In the genomic region with DNA sequence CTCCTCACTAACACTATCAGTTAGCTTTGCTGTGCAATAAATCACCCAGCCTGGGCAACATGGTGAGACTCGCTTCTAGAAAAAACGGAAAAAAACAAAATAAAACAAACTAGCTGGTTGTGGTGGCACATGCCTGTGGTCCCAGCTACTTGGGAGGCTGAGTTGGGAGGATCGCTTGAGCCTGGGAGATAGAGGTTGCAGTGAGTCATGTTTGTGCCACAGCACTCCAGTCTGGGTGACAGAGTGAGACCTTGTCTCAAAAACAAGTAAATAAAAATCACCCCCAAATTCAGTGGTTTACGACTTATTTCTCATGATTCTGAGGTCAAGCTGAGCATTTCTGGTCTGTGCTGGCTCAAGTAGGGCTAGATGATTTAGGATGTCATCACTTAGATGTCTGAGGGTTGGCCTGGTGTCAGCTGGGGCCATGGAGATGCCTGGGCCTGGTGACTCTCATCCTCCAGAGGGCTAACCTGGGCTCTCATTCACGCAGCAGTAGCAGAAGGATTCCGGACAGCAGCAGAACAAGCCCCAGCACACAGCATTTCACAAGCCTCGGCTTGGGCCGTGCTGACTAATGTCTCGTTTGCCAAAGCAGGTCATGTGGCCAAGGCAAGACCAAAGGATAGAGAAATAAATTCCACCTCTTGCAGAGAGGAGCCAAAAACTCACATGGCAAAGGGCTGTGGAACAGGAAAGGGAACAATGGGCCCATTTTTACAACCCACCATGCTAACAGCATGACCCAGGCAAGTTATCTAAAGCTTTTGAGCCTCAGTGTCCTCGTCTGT, we compare ENCODE assay signal across 8 cellular contexts. TPM values are rescaled to one million over a fixed set of nuclear protein-coding genes. Genes with fewer than 3 reads are reported as not detected.
DNase-seq lines count a peak whose midpoint lies in the region; ATAC-seq, FAIRE-seq and TF ChIP-seq lines count a peak whose summit lies in the region.

No MANE protein-coding gene starts in this region.

- no peak overlapping the region for H3K27ac ChIP-seq in Panc1 (ENCODE audit: low read length)

- no peaks in the 10 kb centered on the region; the same call in 1 of the 2 replicates for H3K4me1 ChIP-seq in Panc1 (ENCODE audit: control insufficient read depth, insufficient read depth, low read length)

- no peaks in the 10 kb centered on the region for H3K27me3 ChIP-seq in Panc1 (ENCODE audit: control insufficient read depth, insufficient read depth, low read length)

- TF ChIP-seq CTCF in Panc1 (IDR thresholded peaks at IDR 0.05) (no peak), omental fat pad (IDR thresholded peaks at IDR 0.05) (no peak)

- DNase-seq in Ammon's horn (ENCODE audit: low spot score), result peak; percentile 72
- DNase-seq in Panc1 (ENCODE audit: low read depth, low spot score), result no peak
- DNase-seq in fibroblast of peridontal ligament (ENCODE audit: extremely low read depth), result peak; percentile 80
- peak; percentile 26 for DNase-seq in omental fat pad (ENCODE audit: low spot score)
- DNase-seq in activated T-helper 2 cell treated with anti-CD3 and anti-CD28 coated beads, Interferon-gamma antibody, Interleukin-2, Interleukin-4, amounts not matched to agents 10 μg/mL and 5 μg/mL and 100 μg/mL, durations not matched to agents 14 hours and 24 hours and 36 hours (ENCODE audit: low spot score), result no peak
- no peak for DNase-seq in GM12891 (ENCODE audit: insufficient read length, low spot score)
- no peak for DNase-seq in T-helper 17 cell

- TF ChIP-seq POLR2A in GM12891 (IDR thresholded peaks at IDR 0.05; ENCODE audit: low read depth, low read length), result no peak

- ATAC-seq in Panc1 (peak; percentile 57), omental fat pad (ENCODE audit: low FRiP score) (peak; percentile 71), HG03025 (IDR thresholded peaks at IDR 0.05; ENCODE audit: low FRiP score, unreplicated experiment) (no peak), T-helper 17 cell (no peak)

- H3K4me3 ChIP-seq in Panc1 (ENCODE audit: low read depth in 2 of 2, low read length in 2 of 2), result no peak overlapping the region

- no peak for FAIRE-seq in GM12891 (lab: Jason Lieb, UNC)

- H3K9me3 ChIP-seq in Panc1 (ENCODE audit: control insufficient read depth, insufficient read depth, low read depth, low read length) (no peaks in the 10 kb centered on the region), T-helper 17 cell (ENCODE audit: control insufficient read depth, low read length, poor library complexity, severe bottlenecking) (no peaks in the 10 kb centered on the region)

- H3K4me1 Mint-ChIP-seq in activated T-helper 2 cell treated with anti-CD3 and anti-CD28 coated beads, Interferon-gamma antibody, Interleukin-2, Interleukin-4, amounts not matched to agents 10 μg/mL and 5 μg/mL and 100 μg/mL, durations not matched to agents 14 hours and 24 hours and 36 hours (ENCODE audit: low read depth), result peaks cover 10% of the 10 kb centered on the region
- peaks cover 8% of the 10 kb centered on the region for H3K4me1 Mint-ChIP-seq in T-helper 17 cell

- no peaks in the 10 kb centered on the region for H3K27me3 Mint-ChIP-seq in activated T-helper 2 cell treated with anti-CD3 and anti-CD28 coated beads, Interferon-gamma antibody, Interleukin-2, Interleukin-4, amounts not matched to agents 10 μg/mL and 5 μg/mL and 100 μg/mL, durations not matched to agents 14 hours and 24 hours and 36 hours (ENCODE audit: low read depth)
- peaks cover 20% of the 10 kb centered on the region for H3K27me3 Mint-ChIP-seq in T-helper 17 cell

- H3K36me3 ChIP-seq in Panc1 (ENCODE audit: control insufficient read depth, insufficient read depth, low read length), result no peaks in the 10 kb centered on the region

- no TSS peak for BruUV-seq in Panc1 (replicated peaks; lab: Mats Ljungman, UMichigan)

- H3K27ac Mint-ChIP-seq in activated T-helper 2 cell treated with anti-CD3 and anti-CD28 coated beads, Interferon-gamma antibody, Interleukin-2, Interleukin-4, amounts not matched to agents 10 μg/mL and 5 μg/mL and 100 μg/mL, durations not matched to agents 14 hours and 24 hours and 36 hours, result no peak overlapping the region
- H3K27ac Mint-ChIP-seq in T-helper 17 cell, result no peak overlapping the region

- H3K9me3 Mint-ChIP-seq in activated T-helper 2 cell treated with anti-CD3 and anti-CD28 coated beads, Interferon-gamma antibody, Interleukin-2, Interleukin-4, amounts not matched to agents 10 μg/mL and 5 μg/mL and 100 μg/mL, durations not matched to agents 14 hours and 24 hours and 36 hours, result no peaks in the 10 kb centered on the region

- POLR2A ChIA-PET in Panc1 (lab: Charles Lee), result no interaction called here

- in situ Hi-C loops in Panc1 (cut with HindIII; ENCODE audit: low pct_unique_long_range_greater_than_20kb, low sequenced_read_pairs), result no loop called here

- H3K36me3 Mint-ChIP-seq in activated T-helper 2 cell treated with anti-CD3 and anti-CD28 coated beads, Interferon-gamma antibody, Interleukin-2, Interleukin-4, amounts not matched to agents 10 μg/mL and 5 μg/mL and 100 μg/mL, durations not matched to agents 14 hours and 24 hours and 36 hours (ENCODE audit: low read depth), result no peaks in the 10 kb centered on the region
- peaks cover 6% of the 10 kb centered on the region for H3K36me3 Mint-ChIP-seq in T-helper 17 cell (ENCODE audit: low read depth)

- no peak overlapping the region for H3K4me3 Mint-ChIP-seq in activated T-helper 2 cell treated with anti-CD3 and anti-CD28 coated beads, Interferon-gamma antibody, Interleukin-2, Interleukin-4, amounts not matched to agents 10 μg/mL and 5 μg/mL and 100 μg/mL, durations not matched to agents 14 hours and 24 hours and 36 hours (ENCODE audit: low read depth)
- no peak overlapping the region for H3K4me3 Mint-ChIP-seq in T-helper 17 cell

- CTCF ChIA-PET in Panc1 (lab: Charles Lee), result interaction anchor here (0.6 kb wide), 1 partner anchor 25 kb away, joined by 6 read pairs; no protein-coding TSS in a partner anchor

- intact Hi-C loops in Panc1 (cut with micrococcal nuclease; ENCODE audit: unreplicated experiment), result no loop called here
- intact Hi-C loops in activated T-helper 2 cell treated with anti-CD3 and anti-CD28 coated beads, Interferon-gamma antibody, Interleukin-2, Interleukin-4, amounts not matched to agents 10 μg/mL and 5 μg/mL and 100 μg/mL, durations not matched to agents 14 hours and 24 hours and 36 hours (cut with micrococcal nuclease), result no loop called here

TF ChIP-seq in GM12891, 5 proteins besides CTCF, POLR2A, EP300 and RAD21:
- no peak for TF ChIP-seq POLR2AphosphoS5 (IDR thresholded peaks at IDR 0.05; ENCODE audit: low read depth, low read length)
- no peak for TF ChIP-seq PAX5 (IDR thresholded peaks at IDR 0.05; ENCODE audit: insufficient read depth, low read length, severe bottlenecking)
- no peak for TF ChIP-seq TAF1 (IDR thresholded peaks at IDR 0.05; ENCODE audit: low read depth, low read length)
- TF ChIP-seq POU2F2 (IDR thresholded peaks at IDR 0.05; ENCODE audit: low read depth, low read length), result no peak
- TF ChIP-seq SPI1 (IDR thresholded peaks at IDR 0.05; ENCODE audit: low read depth, low read length), result no peak

RNA-seq across cellular contexts. Expression of gene MGME1, which starts 32.5 kb away (rescaled TPM):
- total RNA-seq in Panc1 (2021; ENCODE audit: unreplicated experiment) (27.0 TPM), omental fat pad (10 to 100 TPM in 1 of 4 donors, 1 to 10 TPM in 3; 5.8 to 12.3 (median 7.3) TPM), T-helper 17 cell (10 to 100 TPM; 10.6 to 10.9 TPM)
- 19.1 TPM for polyA plus RNA-seq in Panc1 (2012; ENCODE audit: insufficient read length)
- total RNA-seq in activated T-helper 2 cell treated with anti-CD3 and anti-CD28 coated beads, Interferon-gamma antibody, Interleukin-2, Interleukin-4, amounts not matched to agents 10 μg/mL and 5 μg/mL and 100 μg/mL, durations not matched to agents 14 hours and 24 hours and 36 hours, result 30.0 and 33.0 TPM in 2 replicates
- 21.8 TPM for polyA plus RNA-seq in GM12891 (2012; ENCODE audit: low read depth, missing spikeins)

RNA-seq across cellular contexts. Expression of gene SNX5, which starts 32.7 kb away (rescaled TPM):
- total RNA-seq in Panc1 (2021; ENCODE audit: unreplicated experiment) (90.8 TPM), omental fat pad (100 to 1,000 TPM; 101 to 232 (median 110) TPM), T-helper 17 cell (10 to 100 TPM; 63.8 to 71.5 TPM)
- 54.6 TPM for polyA plus RNA-seq in Panc1 (2012; ENCODE audit: insufficient read length)
- 225 and 231 TPM in 2 replicates for total RNA-seq in activated T-helper 2 cell treated with anti-CD3 and anti-CD28 coated beads, Interferon-gamma antibody, Interleukin-2, Interleukin-4, amounts not matched to agents 10 μg/mL and 5 μg/mL and 100 μg/mL, durations not matched to agents 14 hours and 24 hours and 36 hours
- polyA plus RNA-seq in GM12891 (2012; ENCODE audit: low read depth, missing spikeins), result 178 TPM

RNA-seq across cellular contexts. Expression of gene OVOL2, which starts 56.4 kb away (rescaled TPM):
- total RNA-seq in Panc1 (2021; ENCODE audit: unreplicated experiment), result 0.77 TPM
- polyA plus RNA-seq in Panc1 (2012; ENCODE audit: insufficient read length), result 0.30 TPM
- not detected for total RNA-seq in omental fat pad
- not detected in 2 replicates for total RNA-seq in activated T-helper 2 cell treated with anti-CD3 and anti-CD28 coated beads, Interferon-gamma antibody, Interleukin-2, Interleukin-4, amounts not matched to agents 10 μg/mL and 5 μg/mL and 100 μg/mL, durations not matched to agents 14 hours and 24 hours and 36 hours
- not detected for polyA plus RNA-seq in GM12891 (2012; ENCODE audit: low read depth, missing spikeins)
- total RNA-seq in T-helper 17 cell, result not detected

Comparison
In these comparisons a context has a peak if more than half of its experiments do, and no peak if none do; other contexts are left out.
1. DNase-seq: peak in Ammon's horn (single experiment), fibroblast of peridontal ligament (single experiment) and omental fat pad (single experiment); none in Panc1 (single experiment), activated T-helper 2 cell treated with anti-CD3 and anti-CD28 coated beads, Interferon-gamma antibody, Interleukin-2, Interleukin-4, amounts not matched to agents 10 μg/mL and 5 μg/mL and 100 μg/mL, durations not matched to agents 14 hours and 24 hours and 36 hours (single experiment), GM12891 (single experiment) and T-helper 17 cell (0 of 3).
2. ATAC-seq: peak in Panc1 (single experiment) and omental fat pad (single experiment); none in HG03025 (single experiment) and T-helper 17 cell (single experiment).